In the genomic region with DNA sequence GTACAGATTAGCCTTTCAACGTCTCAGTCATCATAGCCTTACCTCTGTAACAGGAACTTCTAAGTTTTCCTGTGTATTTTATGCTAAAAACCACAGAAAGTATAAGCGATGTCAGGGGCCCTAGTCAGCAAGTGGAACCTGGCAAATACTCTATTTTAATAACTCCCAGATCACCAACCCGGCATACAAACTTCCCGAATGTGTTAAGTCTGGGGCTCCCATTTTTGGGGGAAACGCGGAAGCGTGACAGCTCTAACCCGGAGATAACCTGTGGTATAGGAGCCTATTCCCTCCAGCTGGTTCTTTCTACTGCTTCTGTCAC, we compare ENCODE assay signal across 8 cellular contexts. TPM values are rescaled to one million over a fixed set of nuclear protein-coding genes. Genes with fewer than 3 reads are reported as not detected.
DNase-seq lines count a peak whose midpoint lies in the region; ATAC-seq and TF ChIP-seq lines count a peak whose summit lies in the region.

No MANE protein-coding gene starts in this region.

- peaks cover 58% of the 10 kb centered on the region for H3K4me1 Mint-ChIP-seq in activated naive CD4-positive, alpha-beta T cell treated with anti-CD3 and anti-CD28 coated beads, Interleukin-2, amount 50 U/mL, for 24 hours

- no peak for TF ChIP-seq EP300 in upper lobe of left lung (IDR thresholded peaks at IDR 0.05)

- H3K36me3 ChIP-seq in lower lobe of right lung (peaks cover 41% of the 10 kb centered on the region), upper lobe of left lung (peaks cover 0 to 40% (median 28%) of the 10 kb centered on the region in 4 donors)

- no peak for ATAC-seq in lower lobe of right lung
- ATAC-seq in upper lobe of left lung (ENCODE audit: low FRiP score in 2 of 2), result peak in 1 of 2 donors; percentile 5
- ATAC-seq in GM21723 (IDR thresholded peaks at IDR 0.05; ENCODE audit: unreplicated experiment), result no peak
- ATAC-seq in HG02798 (IDR thresholded peaks at IDR 0.05; ENCODE audit: poor library complexity, unreplicated experiment), result no peak

- H3K27ac Mint-ChIP-seq in activated naive CD4-positive, alpha-beta T cell treated with anti-CD3 and anti-CD28 coated beads, Interleukin-2, amount 50 U/mL, for 24 hours, result peak overlapping the region; percentile 97

- H3K36me3 Mint-ChIP-seq in activated naive CD4-positive, alpha-beta T cell treated with anti-CD3 and anti-CD28 coated beads, Interleukin-2, amount 50 U/mL, for 24 hours, result peaks cover 18% of the 10 kb centered on the region

- peaks cover 25% of the 10 kb centered on the region for H3K4me1 ChIP-seq in lower lobe of right lung
- peaks cover 6 to 20% (median 15%) of the 10 kb centered on the region in 4 donors for H3K4me1 ChIP-seq in upper lobe of left lung

- H3K27me3 Mint-ChIP-seq in activated naive CD4-positive, alpha-beta T cell treated with anti-CD3 and anti-CD28 coated beads, Interleukin-2, amount 50 U/mL, for 24 hours, result no peaks in the 10 kb centered on the region

- no peaks in the 10 kb centered on the region for H3K27me3 ChIP-seq in lower lobe of right lung (ENCODE audit: low read depth)
- H3K27me3 ChIP-seq in upper lobe of left lung, result no peaks in the 10 kb centered on the region

- intact Hi-C loops in lower lobe of right lung (cut with DNase I), result no loop called here

- no peaks in the 10 kb centered on the region for H3K9me3 Mint-ChIP-seq in activated naive CD4-positive, alpha-beta T cell treated with anti-CD3 and anti-CD28 coated beads, Interleukin-2, amount 50 U/mL, for 24 hours

- no peak for TF ChIP-seq POLR2A in upper lobe of left lung (IDR thresholded peaks at IDR 0.05)

- H3K9me3 ChIP-seq in lower lobe of right lung (no peaks in the 10 kb centered on the region), upper lobe of left lung (no peaks in the 10 kb centered on the region)

- no peak for DNase-seq in activated naive CD4-positive, alpha-beta T cell (lab: John Stamatoyannopoulos, UW)
- no peak for DNase-seq in lower lobe of right lung
- no peak for DNase-seq in upper lobe of left lung
- no peak for DNase-seq in SKM-1 (lab: John Stamatoyannopoulos, UW; ENCODE audit: unreplicated experiment)

- peak overlapping the region; percentile 94 for H3K4me3 Mint-ChIP-seq in activated naive CD4-positive, alpha-beta T cell treated with anti-CD3 and anti-CD28 coated beads, Interleukin-2, amount 50 U/mL, for 24 hours

- H3K27ac ChIP-seq in angular gyrus (ENCODE audit: low read depth, low read length) (peak overlapping the region; percentile 68), lower lobe of right lung (peak overlapping the region; percentile 93), upper lobe of left lung (peak overlapping the region; percentile 65 to 86 (median 84))

- WGBS in upper lobe of left lung, 2 donors, result 0% methylated on average over 7 to 8 of the region's 8 CpGs

- TF ChIP-seq CTCF in lower lobe of right lung (IDR thresholded peaks at IDR 0.05) (no peak), upper lobe of left lung (IDR thresholded peaks at IDR 0.05) (no peak)

- H3K4me3 ChIP-seq in lower lobe of right lung (peak overlapping the region; percentile 97), upper lobe of left lung (peak overlapping the region; percentile 64 to 94 (median 84))

RNA-seq across cellular contexts. Expression of a gene that starts 0.6 kb away (rescaled TPM):
- total RNA-seq in lower lobe of right lung (29.8 TPM), upper lobe of left lung (10 to 100 TPM; 10.8 to 57.6 (median 27.4) TPM)

RNA-seq across cellular contexts. Expression of a gene that starts 19.4 kb away (rescaled TPM):
- total RNA-seq in lower lobe of right lung, result 36.2 TPM
- 10 to 100 TPM in 5 of 6 donors, 1 to 10 TPM in 1; 8.3 to 52.8 (median 40.0) TPM for total RNA-seq in upper lobe of left lung
